15 cellular contexts compared by ENCODE assay signal in the genomic region with DNA sequence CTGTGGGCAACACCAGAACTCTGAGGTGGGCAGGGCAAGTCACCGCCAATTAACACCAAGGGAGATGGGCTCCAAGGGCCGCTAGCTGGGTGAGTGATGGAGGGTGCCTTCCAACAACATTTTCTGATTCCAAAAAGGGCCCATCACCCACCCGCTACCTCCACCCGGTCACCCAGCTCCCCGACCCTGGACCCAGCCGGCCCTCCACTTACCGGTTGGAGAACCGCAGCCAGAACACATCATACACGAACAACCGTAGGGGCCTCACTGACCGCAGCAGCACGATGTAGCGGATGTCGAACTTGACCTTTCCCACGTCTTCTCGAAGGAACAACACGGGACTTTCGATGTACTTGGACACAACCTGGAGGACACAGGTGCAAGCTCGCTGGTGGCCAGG. TPM values are rescaled to one million over a fixed set of nuclear protein-coding genes. Genes with fewer than 3 reads are reported as not detected.
A peak's percentile ranks its signal among the peaks of the same experiment; 100 is the strongest.
DNase-seq lines count a peak whose midpoint lies in the region; TF ChIP-seq lines count a peak whose summit lies in the region.
"Had no signal": no experiment of that assay in that cellular context is flagged by ENCODE, and none has a peak within 500 bp of the region (broad histone marks: within the 10 kb centered on the region; RNA-seq: fewer than 3 reads in every experiment).

No MANE protein-coding gene starts in this region.

- H2AFZ ChIP-seq in Loucy (ENCODE audit: low read length), result no peak overlapping the region
- H2AFZ ChIP-seq: GM23338 had no signal

- no peak for TF ChIP-seq POLR2A in esophagus squamous epithelium (IDR thresholded peaks at IDR 0.05)
- TF ChIP-seq POLR2A in transverse colon (IDR thresholded peaks at IDR 0.05), result no peak
- TF ChIP-seq POLR2A in testis (IDR thresholded peaks at IDR 0.05), result no peak

- H3K27me3 ChIP-seq in Loucy (ENCODE audit: insufficient read depth, low read length, poor library complexity, severe bottlenecking), result no peaks in the 10 kb centered on the region
- H3K27me3 ChIP-seq in esophagus squamous epithelium, result no peaks in the 10 kb centered on the region
- H3K27me3 ChIP-seq in transverse colon, result no peaks in the 10 kb centered on the region
- H3K27me3 ChIP-seq in testis, result no peaks in the 10 kb centered on the region

- H3K9ac ChIP-seq in Loucy (ENCODE audit: low read depth, low read length, poor library complexity, severe bottlenecking), result no peak overlapping the region

- H3K4me3 ChIP-seq in Loucy (ENCODE audit: low read length, poor library complexity, severe bottlenecking) (no peak overlapping the region), esophagus squamous epithelium (no peak overlapping the region), transverse colon (no peak overlapping the region), testis (no peak overlapping the region)
- H3K4me3 ChIP-seq: GM12878, GM23338 had no signal

- TF ChIP-seq EP300 in transverse colon (IDR thresholded peaks at IDR 0.05; ENCODE audit: low read depth), result no peak

- peak overlapping the region; percentile 71 for H3K4me2 ChIP-seq in Loucy (ENCODE audit: low read depth, low read length, poor library complexity, severe bottlenecking)
- H3K4me2 ChIP-seq: GM23338 had no signal

- in situ Hi-C loops in transverse colon (cut with MboI; ENCODE audit: low pct_ligation_motif_present in 1 of 4, low pct_unique_long_range_greater_than_20kb in 1 of 4, low sequenced_read_pairs in 3 of 4), result no loop called here

- 89 to 91% methylated on average over 10 to 18 of the region's 19 CpGs for WGBS in esophagus squamous epithelium, 2 donors
- 93% methylated on average over 19 of the region's 19 CpGs; no CpG with 5 or more reads in 1 of the 2 donors for WGBS in transverse colon (ENCODE audit: low coverage in 1 of 2), 2 donors
- WGBS in testis, 2 donors, result 88 to 94% methylated on average over 17 to 19 of the region's 19 CpGs

- H4K20me1 ChIP-seq in Loucy (ENCODE audit: insufficient read depth, low read length, poor library complexity, severe bottlenecking), result no peaks in the 10 kb centered on the region

- intact Hi-C loops in esophagus squamous epithelium (cut with DNase I), result no loop called here
- intact Hi-C loops in transverse colon (cut with DNase I; ENCODE audit: low total_unique reads), result no loop called here
- intact Hi-C loops in testis (cut with DNase I; ENCODE audit: low total_unique reads), result no loop called here

- H3K9me2 ChIP-seq in Loucy (replicated peaks; ENCODE audit: low read depth, low read length), result no peaks in the 10 kb centered on the region

- TF ChIP-seq CTCF in Loucy (conservative IDR thresholded peaks at IDR 0.05; ENCODE audit: low read length), result no peak
- no peak for TF ChIP-seq CTCF in esophagus squamous epithelium (IDR thresholded peaks at IDR 0.05)
- no peak for TF ChIP-seq CTCF in transverse colon (IDR thresholded peaks at IDR 0.05)
- no peak for TF ChIP-seq CTCF in testis (IDR thresholded peaks at IDR 0.05)

- H3K9me3 ChIP-seq in Loucy (ENCODE audit: insufficient read depth, low read depth, low read length) (no peaks in the 10 kb centered on the region), esophagus squamous epithelium (no peaks in the 10 kb centered on the region), transverse colon (no peaks in the 10 kb centered on the region), testis (no peaks in the 10 kb centered on the region)

- H3K79me2 ChIP-seq in Loucy (ENCODE audit: insufficient read depth, low read length), result no peaks in the 10 kb centered on the region

- H3K4me1 ChIP-seq in Loucy (ENCODE audit: insufficient read depth, low read length, poor library complexity, severe bottlenecking), result peaks cover 26% of the 10 kb centered on the region
- H3K4me1 ChIP-seq in esophagus squamous epithelium, result peaks cover 19 to 83% (median 43%) of the 10 kb centered on the region in 3 donors
- peaks cover 0 to 16% (median 13%) of the 10 kb centered on the region in 4 donors for H3K4me1 ChIP-seq in transverse colon
- H3K4me1 ChIP-seq in testis, result no peaks in the 10 kb centered on the region

- H3F3A ChIP-seq in Loucy (ENCODE audit: low read depth), result no peaks in the 10 kb centered on the region

- H3K36me3 ChIP-seq in Loucy (ENCODE audit: insufficient read depth, low read length) (peaks cover 5% of the 10 kb centered on the region; the same call in 1 of the 2 replicates), esophagus squamous epithelium (peaks cover 24 to 100% (median 46%) of the 10 kb centered on the region in 3 donors), transverse colon (peaks cover 0 to 14% (median 2%) of the 10 kb centered on the region in 4 donors), testis (ENCODE audit: low read depth, missing control alignments) (no peaks in the 10 kb centered on the region)

- peak; percentile 6 for DNase-seq in activated CD8-positive, alpha-beta memory T cell treated with anti-CD3 and anti-CD28 coated beads, Interleukin-2, amount 50 U/mL, for 4 hours
- no peak for DNase-seq in activated CD8-positive, alpha-beta memory T cell treated with anti-CD3 and anti-CD28 coated beads, Interleukin-2, amount 50 U/mL, for 48 hours
- DNase-seq in esophagus squamous epithelium (lab: John Stamatoyannopoulos, UW) (no peak), transverse colon (no peak), testis (no peak), T-helper 1 cell (no peak)
- DNase-seq: 8988T; ACHN; C1 segment of cervical spinal cord; CD4-positive, alpha-beta memory T cell; DMS79; H9 had no signal

- H3K27ac ChIP-seq in esophagus squamous epithelium, result peak overlapping the region; percentile 28 to 86 (median 81)
- H3K27ac ChIP-seq in transverse colon, result peak overlapping the region; percentile 81 to 91 (median 87)
- H3K27ac ChIP-seq in testis, result no peak overlapping the region

RNA-seq across cellular contexts. Expression of gene TTLL12, which starts 14.7 kb away (rescaled TPM):
- total RNA-seq in esophagus squamous epithelium, result 100 to 1,000 TPM; 109 to 211 (median 122) TPM
- 100 to 1,000 TPM in 3 of 4 donors, 10 to 100 TPM in 1; 88.1 to 171 (median 161) TPM for total RNA-seq in transverse colon
- total RNA-seq in testis, result 100 to 1,000 TPM; 111 to 175 TPM
- polyA plus RNA-seq in testis (ENCODE audit: insufficient read depth, low read depth, low replicate concordance), result 62.0 TPM

RNA-seq across cellular contexts. Expression of gene TSPO, which starts 20.8 kb away (rescaled TPM):
- total RNA-seq in esophagus squamous epithelium (1,000 to 10,000 TPM in 1 of 4 donors, 100 to 1,000 TPM in 3; 737 to 1,827 (median 875) TPM), transverse colon (100 to 1,000 TPM; 307 to 452 (median 365) TPM), testis (10 to 100 TPM; 68.7 to 92.5 TPM)
- 42.8 TPM for polyA plus RNA-seq in testis (ENCODE audit: insufficient read depth, low read depth, low replicate concordance)

RNA-seq across cellular contexts. Expression of gene MCAT, which starts 29.0 kb away (rescaled TPM):
- total RNA-seq in esophagus squamous epithelium (10 to 100 TPM; 17.1 to 26.7 (median 22.1) TPM), transverse colon (10 to 100 TPM; 20.9 to 24.3 (median 22.5) TPM), testis (10 to 100 TPM; 43.1 to 46.5 TPM)
- polyA plus RNA-seq in testis (ENCODE audit: insufficient read depth, low read depth, low replicate concordance), result 25.4 TPM

Comparison
In these comparisons a context has a peak if more than half of its experiments do, and no peak if none do; other contexts are left out.
1. H3K27ac ChIP-seq: peak in esophagus squamous epithelium (4 of 4) and transverse colon (4 of 4); none in testis (0 of 2).